40 cellular contexts compared by ENCODE assay signal in genomic region chr9:100525563-100525962, GRCh38. TPM values are rescaled to one million over a fixed set of nuclear protein-coding genes. Genes with fewer than 3 reads are reported as not detected.
DNase-seq lines count a peak whose midpoint lies in the region; ATAC-seq, FAIRE-seq and TF ChIP-seq lines count a peak whose summit lies in the region.
"Had no signal": no experiment of that assay in that cellular context is flagged by ENCODE, and none has a peak within 500 bp of the region (broad histone marks: within the 10 kb centered on the region; RNA-seq: fewer than 3 reads in every experiment).

No MANE protein-coding gene starts in this region.

- H3K79me2 ChIP-seq in endothelial cell of umbilical vein (ENCODE audit: control insufficient read depth, insufficient read depth, low read length) = no peaks in the 10 kb centered on the region

- H3K4me3 ChIP-seq in IMR-90 (ENCODE audit: insufficient read depth, low read depth, low read length) = no peak overlapping the region
- no peak overlapping the region for H3K4me3 ChIP-seq in endothelial cell of umbilical vein (replicated peaks in 1 of 3; ENCODE audit: insufficient read depth in 1 of 3, low read depth in 1 of 3, low read length in 3 of 3)
- H3K4me3 ChIP-seq: coronary artery, GM12878, heart left ventricle, lower lobe of right lung, PC-9, prostate gland, sigmoid colon, stomach, thyroid gland, vagina had no signal

- DNase-seq in A172 (ENCODE audit: low spot score) (peak; percentile 49), IMR-90 (peak; percentile 2), SW480 (ENCODE audit: low spot score) (peak; percentile 2), endothelial cell of umbilical vein (ENCODE audit: low read depth, low spot score) (no peak), GM10248 (ENCODE audit: extremely low spot score) (no peak), retina (no peak)
- DNase-seq: activated CD4-positive, alpha-beta T cell treated with anti-CD3 and anti-CD28 coated beads for 4 hours; activated CD8-positive, alpha-beta T cell treated with anti-CD3 and anti-CD28 coated beads, Interleukin-2, amount 10 ng/mL, durations not matched to agents 7 days and 5 days; activated naive CD4-positive, alpha-beta T cell treated with anti-CD3 and anti-CD28 coated beads, Interleukin-2, amount 50 U/mL, for 16 hours; anterior cingulate cortex; CD4-positive, CD25-positive, alpha-beta regulatory T cell; effector memory CD8-positive, alpha-beta T cell; heart left ventricle; kidney glomerular epithelial cell; lower lobe of right lung; midbrain; naive thymus-derived CD4-positive, alpha-beta T cell; NCI-H2029; NCI-H524 treated with DMSO at 0.1 percent for 48 hours; nucleus accumbens; PC-9; Right ventricle myocardium superior; sigmoid colon; stimulated activated CD4-positive, alpha-beta T cell treated with anti-CD3 and anti-CD28 coated beads, Interleukin-4, amount 100 ng/mL, for 1 hour; stomach; T-helper 17 cell; thyroid gland had no signal

- H4K8ac ChIP-seq in IMR-90 (ENCODE audit: low read depth in 2 of 2, low read length in 2 of 2) = no peak overlapping the region

- H2BK15ac ChIP-seq in IMR-90 (ENCODE audit: low read depth, low read length) = no peak overlapping the region

- POLR2A ChIA-PET in IMR-90 (lab: Charles Lee; ENCODE audit: unreplicated experiment) = no interaction called here
- POLR2A ChIA-PET in endothelial cell of umbilical vein (lab: Charles Lee) = no interaction called here
- POLR2A ChIA-PET in GM10248 (lab: Yijun Ruan, JAX) = no interaction called here

- H2BK20ac ChIP-seq in IMR-90 (ENCODE audit: low read depth, low read length) = no peak overlapping the region

- peaks cover 0 to 6% of the 10 kb centered on the region in 2 experiments; a peak in 1 of 4 replicates for H3K79me1 ChIP-seq in IMR-90 (ENCODE audit: low read depth in 1 of 2, low read length in 2 of 2)

- WGBS in IMR-90 (ENCODE audit: extremely low coverage in 2 of 2, insufficient read length in 1 of 2), 2 experiments = no CpG with 5 or more reads among the region's 2 CpGs

- H3K27me3 ChIP-seq in IMR-90 (ENCODE audit: control insufficient read depth, insufficient read depth, low read length) = no peaks in the 10 kb centered on the region
- no peaks in the 10 kb centered on the region for H3K27me3 ChIP-seq in endothelial cell of umbilical vein (ENCODE audit: control insufficient read depth in 2 of 2, insufficient read depth in 2 of 2, low read length in 2 of 2)
- H3K27me3 ChIP-seq: heart left ventricle, sigmoid colon, stomach, thyroid gland, vagina had no signal

- CTCF ChIA-PET in IMR-90 (lab: Yijun Ruan, JAX) = no interaction called here
- CTCF ChIA-PET in endothelial cell of umbilical vein (lab: Charles Lee) = interaction anchor here (1.2 kb wide), 1 partner anchor 9 kb away, joined by 4 read pairs; no protein-coding TSS in a partner anchor
- CTCF ChIA-PET in GM10248 (lab: Yijun Ruan, JAX) = interaction anchor here (0.9 to 1.5 kb wide), 2 partner anchors 8 to 12 kb away, joined by 3 read pairs; no protein-coding TSS in a partner anchor

- intact Hi-C loops in IMR-90 (cut with micrococcal nuclease) (no loop called here), endothelial cell of umbilical vein (cut with micrococcal nuclease) (no loop called here)

- H3K14ac ChIP-seq in IMR-90 (replicated peaks; ENCODE audit: low read depth, low read length) = no peak overlapping the region

- H3K4me1 ChIP-seq in IMR-90 (ENCODE audit: control insufficient read depth, insufficient read depth, low read length) (no peaks in the 10 kb centered on the region), endothelial cell of umbilical vein (ENCODE audit: control insufficient read depth, extremely low read depth, insufficient read depth, low read length) (no peaks in the 10 kb centered on the region)
- H3K4me1 ChIP-seq: heart left ventricle, lower lobe of right lung, prostate gland, sigmoid colon, stomach, thyroid gland, vagina had no signal

- no peak for FAIRE-seq in endothelial cell of umbilical vein (lab: Jason Lieb, UNC)
- FAIRE-seq: A204.1, D721Med, GM12878, H1, HepG2 had no signal

- no peak overlapping the region for H2AK5ac ChIP-seq in IMR-90 (ENCODE audit: low read depth, low read length)

- no peak overlapping the region for H3K27ac ChIP-seq in IMR-90 (ENCODE audit: insufficient read depth, low read length)
- H3K27ac ChIP-seq in endothelial cell of umbilical vein (ENCODE audit: insufficient read depth, low read depth, low read length) = no peak overlapping the region
- H3K27ac ChIP-seq: coronary artery, heart left ventricle, lower lobe of right lung, PC-9, prostate gland, sigmoid colon, stomach, thyroid gland, vagina had no signal

- no peak overlapping the region for H3K23ac ChIP-seq in IMR-90 (ENCODE audit: low read depth, low read length)

- ATAC-seq in IMR-90 (ENCODE audit: low read depth) (no peak), HG03159 (IDR thresholded peaks at IDR 0.05; ENCODE audit: unreplicated experiment) (no peak), GM18909 (IDR thresholded peaks at IDR 0.05; ENCODE audit: poor library complexity, unreplicated experiment) (no peak)
- ATAC-seq: activated CD8-positive, alpha-beta T cell treated with anti-CD3 and anti-CD28 coated beads, Interleukin-2, amount 10 ng/mL, durations not matched to agents 7 days and 5 days; activated T-helper 17 cell treated with anti-CD3 and anti-CD28 coated beads, Interleukin-2, amount 50 U/mL, for 72 hours; effector memory CD8-positive, alpha-beta T cell; esophagus mucosa; GM12878; heart left ventricle; HepG2; lower lobe of right lung; naive thymus-derived CD4-positive, alpha-beta T cell; SK-N-SH treated with all-trans-retinoic acid at 6 μM for 48 hours; T-helper 17 cell had no signal

- no peak overlapping the region for H3K9ac ChIP-seq in IMR-90 (ENCODE audit: low read depth, low read length)
- H3K9ac ChIP-seq in endothelial cell of umbilical vein (replicated peaks; ENCODE audit: extremely low read depth, insufficient read depth, low read length) = no peak overlapping the region

- no peak overlapping the region for H4K91ac ChIP-seq in IMR-90 (ENCODE audit: insufficient read depth, low read depth, low read length)

- no peaks in the 10 kb centered on the region for H3K9me1 ChIP-seq in IMR-90 (ENCODE audit: insufficient read depth, low read length)
- no peaks in the 10 kb centered on the region for H3K9me1 ChIP-seq in endothelial cell of umbilical vein (replicated peaks; ENCODE audit: control insufficient read depth, extremely low read depth, insufficient read depth, low read length)

- no peak overlapping the region for H2BK120ac ChIP-seq in IMR-90 (ENCODE audit: low read depth, low read length)

- no peak for TF ChIP-seq POLR2A in IMR-90 (IDR thresholded peaks at IDR 0.05; ENCODE audit: low read depth, low read length)
- no peak for TF ChIP-seq POLR2A in endothelial cell of umbilical vein (IDR thresholded peaks at IDR 0.05; ENCODE audit: low read depth, low read length)

- no peak overlapping the region for H2AK9ac ChIP-seq in IMR-90 (replicated peaks; ENCODE audit: low read depth, low read length, poor library complexity)

- H2AFZ ChIP-seq in IMR-90 (replicated peaks; ENCODE audit: low read length, poor library complexity) (no peak overlapping the region), endothelial cell of umbilical vein (ENCODE audit: low read depth, low read length) (no peak overlapping the region)
- H2AFZ ChIP-seq: PC-9 had no signal

- no peak for TF ChIP-seq RAD21 in IMR-90 (IDR thresholded peaks at IDR 0.05; ENCODE audit: low read length)

- BruUV-seq in IMR-90 (replicated peaks; lab: Mats Ljungman, UMichigan) = no TSS peak
- no TSS peak for BruUV-seq in endothelial cell of umbilical vein (replicated peaks; lab: Mats Ljungman, UMichigan)

- H3K36me3 ChIP-seq in IMR-90 (ENCODE audit: control insufficient read depth, insufficient read depth, low read length) (no peaks in the 10 kb centered on the region), endothelial cell of umbilical vein (ENCODE audit: control insufficient read depth in 2 of 2, extremely low read depth in 1 of 2, insufficient read depth in 2 of 2, low read length in 2 of 2) (no peaks in the 10 kb centered on the region)
- H3K36me3 ChIP-seq: heart left ventricle, lower lobe of right lung, prostate gland, sigmoid colon, stomach, thyroid gland, vagina had no signal

- no peak overlapping the region for H2BK5ac ChIP-seq in IMR-90 (ENCODE audit: low read depth, low read length, poor library complexity, severe bottlenecking)

- H3K56ac ChIP-seq in IMR-90 (ENCODE audit: extremely low read depth, insufficient read depth, low read length) = no peak overlapping the region

- no peaks in the 10 kb centered on the region for H4K20me1 ChIP-seq in IMR-90 (ENCODE audit: insufficient read depth, low read length)
- H4K20me1 ChIP-seq in endothelial cell of umbilical vein (replicated peaks; ENCODE audit: control insufficient read depth, extremely low read depth, insufficient read depth, low read length) = no peaks in the 10 kb centered on the region

- no peak overlapping the region for H3K4ac ChIP-seq in IMR-90 (ENCODE audit: low read depth, low read length)

- no peaks in the 10 kb centered on the region for H3K9me3 ChIP-seq in IMR-90 (ENCODE audit: control insufficient read depth, insufficient read depth, low read length)
- H3K9me3 ChIP-seq in endothelial cell of umbilical vein (replicated peaks; ENCODE audit: control insufficient read depth, insufficient read depth, low read length) = no peaks in the 10 kb centered on the region
- H3K9me3 ChIP-seq: heart left ventricle, lower lobe of right lung, prostate gland, sigmoid colon, stomach, thyroid gland, vagina had no signal

- no peak overlapping the region for H3K18ac ChIP-seq in IMR-90 (ENCODE audit: low read depth, low read length)

- in situ Hi-C loops in IMR-90 (cut with MboI; ENCODE audit: low sequenced_read_pairs) = no loop called here

- dilution Hi-C loops in IMR-90 (cut with HindIII; ENCODE audit: low sequenced_read_pairs, unreplicated experiment) = no loop called here
- dilution Hi-C loops in endothelial cell of umbilical vein (cut with MboI; ENCODE audit: extremely low pct_ligation_motif_present, low sequenced_read_pairs) = no loop called here

- no peak overlapping the region for H4K5ac ChIP-seq in IMR-90 (ENCODE audit: low read depth, low read length)

- TF ChIP-seq CTCF in IMR-90 (conservative IDR thresholded peaks at IDR 0.05; ENCODE audit: low read depth, low read length) (no peak), endothelial cell of umbilical vein (IDR thresholded peaks at IDR 0.05; ENCODE audit: extremely low read depth in 1 of 2, insufficient read depth in 1 of 2, low read depth in 1 of 2, low read length in 2 of 2) (no peak), GM10248 (IDR thresholded peaks at IDR 0.05; ENCODE audit: control extremely low read depth, extremely low read depth, low read depth, missing control alignments) (no peak)

- H3K4me2 ChIP-seq in IMR-90 (ENCODE audit: low read depth, low read length) (no peak overlapping the region), endothelial cell of umbilical vein (ENCODE audit: insufficient read depth, low read length) (no peak overlapping the region)
- H3K4me2 ChIP-seq: PC-9 had no signal

RNA-seq across cellular contexts. Expression of gene CAVIN4, which starts 52.3 kb away (rescaled TPM):
- total RNA-seq in A172 (2014; rRNA removed; shearing (Covaris generic)) = 1.1 and 2.4 TPM in 2 replicates
- total RNA-seq in IMR-90 (2012; rRNA removed) = 2.2 and 4.2 TPM in 2 replicates
- 2.3 and 2.6 TPM in 2 replicates for polyA plus RNA-seq in IMR-90 (2012; rRNA removed)
- 0.29 and 0.53 TPM in 2 replicates for polyA plus RNA-seq in IMR-90 (2012; cell fraction: cytosol; rRNA removed)
- 0.54 and 2.8 TPM in 2 replicates for polyA plus RNA-seq in IMR-90 (2012; cell fraction: nucleus; rRNA removed; ENCODE audit: low replicate concordance)
- total RNA-seq in endothelial cell of umbilical vein = 2.5 and 3.1 TPM in 2 replicates
- 0.43 and 0.61 TPM in 2 replicates for polyA plus RNA-seq in endothelial cell of umbilical vein
- polyA plus RNA-seq in endothelial cell of umbilical vein (2011; cell fraction: cytosol; rRNA removed) = 0.65 and 0.66 TPM in 2 replicates
- polyA plus RNA-seq in endothelial cell of umbilical vein (2011; cell fraction: nucleus; rRNA removed) = 4.5 and 5.6 TPM in 2 replicates
- polyA plus RNA-seq in endothelial cell of umbilical vein (2012) = 1.2 and 1.5 TPM in 2 replicates
- 1.4 and 1.7 TPM in 2 replicates for polyA minus RNA-seq in endothelial cell of umbilical vein
- polyA minus RNA-seq in endothelial cell of umbilical vein (2011; cell fraction: cytosol; rRNA and poly(A)+ RNA removed) = not detected
- polyA minus RNA-seq in endothelial cell of umbilical vein (2011; cell fraction: nucleus; rRNA and poly(A)+ RNA removed) = 5.5 and 6.3 TPM in 2 replicates
- polyA plus RNA-seq: naive thymus-derived CD4-positive, alpha-beta T cell had no signal

RNA-seq across cellular contexts. Expression of gene TMEFF1, which starts 52.6 kb away (rescaled TPM):
- 8.6 and 16.3 TPM in 2 replicates for total RNA-seq in A172 (2014; rRNA removed; shearing (Covaris generic))
- 0.90 and 1.9 TPM in 2 replicates for total RNA-seq in IMR-90 (2012; rRNA removed)
- polyA plus RNA-seq in IMR-90 (2012; rRNA removed) = 0.62 and 0.89 TPM in 2 replicates
- polyA plus RNA-seq in IMR-90 (2012; cell fraction: cytosol; rRNA removed) = 0.26 and 0.85 TPM in 2 replicates
- 0.32 and 0.77 TPM in 2 replicates for polyA plus RNA-seq in IMR-90 (2012; cell fraction: nucleus; rRNA removed; ENCODE audit: low replicate concordance)
- 9.8 and 14.6 TPM in 2 replicates for total RNA-seq in endothelial cell of umbilical vein
- polyA plus RNA-seq in endothelial cell of umbilical vein = 3.0 and 3.2 TPM in 2 replicates
- polyA plus RNA-seq in endothelial cell of umbilical vein (2011; cell fraction: cytosol; rRNA removed) = 1.4 and 1.6 TPM in 2 replicates
- 0.84 and 1.5 TPM in 2 replicates for polyA plus RNA-seq in endothelial cell of umbilical vein (2011; cell fraction: nucleus; rRNA removed)
- polyA plus RNA-seq in endothelial cell of umbilical vein (2012) = 2.0 and 5.8 TPM in 2 replicates
- 1.5 and 2.2 TPM in 2 replicates for polyA minus RNA-seq in endothelial cell of umbilical vein
- polyA minus RNA-seq in endothelial cell of umbilical vein (2011; cell fraction: cytosol; rRNA and poly(A)+ RNA removed) = 0.31 TPM
- polyA minus RNA-seq in endothelial cell of umbilical vein (2011; cell fraction: nucleus; rRNA and poly(A)+ RNA removed) = 1.3 and 3.4 TPM in 2 replicates
- total RNA-seq: activated CD8-positive, alpha-beta T cell treated with anti-CD3 and anti-CD28 coated beads, Interleukin-2, amount 10 ng/mL, durations not matched to agents 7 days and 5 days; esophagus mucosa; Right ventricle myocardium superior; T-helper 17 cell; vagina had no signal
- polyA plus RNA-seq: CD4-positive, CD25-positive, alpha-beta regulatory T cell; naive thymus-derived CD4-positive, alpha-beta T cell had no signal

Comparison
In these comparisons a context has a peak if more than half of its experiments do, and no peak if none do; other contexts are left out.
1. DNase-seq: peak in A172 (single experiment), IMR-90 (single experiment) and SW480 (single experiment); none in endothelial cell of umbilical vein (single experiment), GM10248 (single experiment) and retina (single experiment).